In the genomic region with DNA sequence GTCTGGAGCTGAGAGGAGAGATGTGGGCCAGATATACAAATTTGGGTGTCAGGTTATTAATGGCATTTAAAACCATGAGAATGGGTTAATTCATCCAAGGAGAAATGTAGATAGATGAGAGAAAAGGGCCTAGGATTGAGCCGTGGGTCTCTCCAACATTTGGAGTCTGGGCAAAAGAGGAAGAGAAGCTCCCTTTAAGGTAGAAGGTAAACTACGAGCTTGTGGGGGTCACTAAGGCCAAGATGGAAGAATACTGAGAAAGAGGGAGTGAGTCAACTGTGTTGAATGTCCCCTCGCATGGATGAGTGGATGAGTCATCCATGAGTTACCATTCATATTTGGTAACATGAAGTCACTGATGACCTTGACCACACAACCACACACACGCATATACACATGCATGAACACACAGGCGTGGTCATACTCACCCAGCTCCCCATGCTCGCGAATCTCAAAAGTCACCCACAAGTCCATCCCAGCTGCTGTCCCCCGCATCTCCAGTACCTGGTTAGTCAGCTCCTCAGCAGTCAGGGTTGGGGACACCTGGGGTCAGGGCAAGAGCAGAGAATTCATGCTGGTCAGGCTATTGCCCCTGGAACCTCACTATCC, we compare ENCODE assay signal across 1 cellular context.
TF ChIP-seq lines count a peak whose summit lies in the region.

No MANE protein-coding gene starts in this region.

TF ChIP-seq in K562, 482 proteins besides CTCF, POLR2A, EP300 and RAD21 (continued from another document and continues in another):
- TF ChIP-seq, protein P1, sequence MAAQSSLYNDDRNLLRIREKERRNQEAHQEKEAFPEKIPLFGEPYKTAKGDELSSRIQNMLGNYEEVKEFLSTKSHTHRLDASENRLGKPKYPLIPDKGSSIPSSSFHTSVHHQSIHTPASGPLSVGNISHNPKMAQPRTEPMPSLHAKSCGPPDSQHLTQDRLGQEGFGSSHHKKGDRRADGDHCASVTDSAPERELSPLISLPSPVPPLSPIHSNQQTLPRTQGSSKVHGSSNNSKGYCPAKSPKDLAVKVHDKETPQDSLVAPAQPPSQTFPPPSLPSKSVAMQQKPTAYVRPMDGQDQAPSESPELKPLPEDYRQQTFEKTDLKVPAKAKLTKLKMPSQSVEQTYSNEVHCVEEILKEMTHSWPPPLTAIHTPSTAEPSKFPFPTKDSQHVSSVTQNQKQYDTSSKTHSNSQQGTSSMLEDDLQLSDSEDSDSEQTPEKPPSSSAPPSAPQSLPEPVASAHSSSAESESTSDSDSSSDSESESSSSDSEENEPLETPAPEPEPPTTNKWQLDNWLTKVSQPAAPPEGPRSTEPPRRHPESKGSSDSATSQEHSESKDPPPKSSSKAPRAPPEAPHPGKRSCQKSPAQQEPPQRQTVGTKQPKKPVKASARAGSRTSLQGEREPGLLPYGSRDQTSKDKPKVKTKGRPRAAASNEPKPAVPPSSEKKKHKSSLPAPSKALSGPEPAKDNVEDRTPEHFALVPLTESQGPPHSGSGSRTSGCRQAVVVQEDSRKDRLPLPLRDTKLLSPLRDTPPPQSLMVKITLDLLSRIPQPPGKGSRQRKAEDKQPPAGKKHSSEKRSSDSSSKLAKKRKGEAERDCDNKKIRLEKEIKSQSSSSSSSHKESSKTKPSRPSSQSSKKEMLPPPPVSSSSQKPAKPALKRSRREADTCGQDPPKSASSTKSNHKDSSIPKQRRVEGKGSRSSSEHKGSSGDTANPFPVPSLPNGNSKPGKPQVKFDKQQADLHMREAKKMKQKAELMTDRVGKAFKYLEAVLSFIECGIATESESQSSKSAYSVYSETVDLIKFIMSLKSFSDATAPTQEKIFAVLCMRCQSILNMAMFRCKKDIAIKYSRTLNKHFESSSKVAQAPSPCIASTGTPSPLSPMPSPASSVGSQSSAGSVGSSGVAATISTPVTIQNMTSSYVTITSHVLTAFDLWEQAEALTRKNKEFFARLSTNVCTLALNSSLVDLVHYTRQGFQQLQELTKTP (IDR thresholded peaks at IDR 0.05; ENCODE audit: low read depth in 1 of 2, partially characterized antibody in 2 of 2), result no peak
- no peak for TF ChIP-seq NBN (IDR thresholded peaks at IDR 0.05; ENCODE audit: low read depth)
- TF ChIP-seq, protein P2, sequence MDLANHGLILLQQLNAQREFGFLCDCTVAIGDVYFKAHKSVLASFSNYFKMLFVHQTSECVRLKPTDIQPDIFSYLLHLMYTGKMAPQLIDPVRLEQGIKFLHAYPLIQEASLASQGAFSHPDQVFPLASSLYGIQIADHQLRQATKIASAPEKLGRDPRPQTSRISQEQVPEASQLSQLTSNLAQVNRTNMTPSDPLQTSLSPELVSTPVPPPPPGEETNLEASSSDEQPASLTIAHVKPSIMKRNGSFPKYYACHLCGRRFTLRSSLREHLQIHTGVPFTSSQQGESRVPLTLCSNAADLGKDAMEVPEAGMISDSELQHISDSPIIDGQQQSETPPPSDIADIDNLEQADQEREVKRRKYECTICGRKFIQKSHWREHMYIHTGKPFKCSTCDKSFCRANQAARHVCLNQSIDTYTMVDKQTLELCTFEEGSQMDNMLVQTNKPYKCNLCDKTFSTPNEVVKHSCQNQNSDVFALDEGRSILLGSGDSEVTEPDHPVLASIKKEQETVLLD (IDR thresholded peaks at IDR 0.05), result no peak
- no peak for TF ChIP-seq RBM14 (IDR thresholded peaks at IDR 0.05; ENCODE audit: borderline replicate concordance, insufficient read depth, low read depth, low read length)
- TF ChIP-seq ZFP30 (CRISPR knock-in tag; IDR thresholded peaks at IDR 0.05; ENCODE audit: borderline replicate concordance), result no peak
- no peak for TF ChIP-seq GABPB2 (CRISPR knock-in tag; conservative IDR thresholded peaks at IDR 0.05)
- TF ChIP-seq ZNF146 (CRISPR knock-in tag; IDR thresholded peaks at IDR 0.05; ENCODE audit: unreplicated experiment), result no peak
- no peak for TF ChIP-seq ZNF23 (CRISPR knock-in tag; IDR thresholded peaks at IDR 0.05)
- TF ChIP-seq MTF1 (CRISPR knock-in tag; IDR thresholded peaks at IDR 0.05; ENCODE audit: borderline replicate concordance), result no peak
- no peak for TF ChIP-seq TSC22D4 (tag; IDR thresholded peaks at IDR 0.05)
- TF ChIP-seq, protein P3, sequence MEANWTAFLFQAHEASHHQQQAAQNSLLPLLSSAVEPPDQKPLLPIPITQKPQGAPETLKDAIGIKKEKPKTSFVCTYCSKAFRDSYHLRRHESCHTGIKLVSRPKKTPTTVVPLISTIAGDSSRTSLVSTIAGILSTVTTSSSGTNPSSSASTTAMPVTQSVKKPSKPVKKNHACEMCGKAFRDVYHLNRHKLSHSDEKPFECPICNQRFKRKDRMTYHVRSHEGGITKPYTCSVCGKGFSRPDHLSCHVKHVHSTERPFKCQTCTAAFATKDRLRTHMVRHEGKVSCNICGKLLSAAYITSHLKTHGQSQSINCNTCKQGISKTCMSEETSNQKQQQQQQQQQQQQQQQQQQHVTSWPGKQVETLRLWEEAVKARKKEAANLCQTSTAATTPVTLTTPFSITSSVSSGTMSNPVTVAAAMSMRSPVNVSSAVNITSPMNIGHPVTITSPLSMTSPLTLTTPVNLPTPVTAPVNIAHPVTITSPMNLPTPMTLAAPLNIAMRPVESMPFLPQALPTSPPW (CRISPR knock-in tag; IDR thresholded peaks at IDR 0.05), result peak; percentile 19; the same call in 1 of the 2 replicates
- no peak for TF ChIP-seq TRIM28 (IDR thresholded peaks at IDR 0.05)
- TF ChIP-seq MIER1 (IDR thresholded peaks at IDR 0.05; ENCODE audit: low read depth), result no peak
- TF ChIP-seq SMARCA4 (IDR thresholded peaks at IDR 0.05), result peak; percentile 74
- TF ChIP-seq, protein P4, sequence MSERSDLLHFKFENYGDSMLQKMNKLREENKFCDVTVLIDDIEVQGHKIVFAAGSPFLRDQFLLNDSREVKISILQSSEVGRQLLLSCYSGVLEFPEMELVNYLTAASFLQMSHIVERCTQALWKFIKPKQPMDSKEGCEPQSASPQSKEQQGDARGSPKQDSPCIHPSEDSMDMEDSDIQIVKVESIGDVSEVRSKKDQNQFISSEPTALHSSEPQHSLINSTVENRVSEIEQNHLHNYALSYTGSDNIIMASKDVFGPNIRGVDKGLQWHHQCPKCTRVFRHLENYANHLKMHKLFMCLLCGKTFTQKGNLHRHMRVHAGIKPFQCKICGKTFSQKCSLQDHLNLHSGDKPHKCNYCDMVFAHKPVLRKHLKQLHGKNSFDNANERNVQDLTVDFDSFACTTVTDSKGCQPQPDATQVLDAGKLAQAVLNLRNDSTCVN (CRISPR knock-in tag; IDR thresholded peaks at IDR 0.05), result no peak
- no peak for TF ChIP-seq RB1 (IDR thresholded peaks at IDR 0.05; ENCODE audit: low read depth)
- TF ChIP-seq ILF3 (IDR thresholded peaks at IDR 0.05; ENCODE audit: borderline replicate concordance), result no peak
- TF ChIP-seq ZNF780A (CRISPR knock-in tag; IDR thresholded peaks at IDR 0.05), result no peak
- TF ChIP-seq, protein P5, sequence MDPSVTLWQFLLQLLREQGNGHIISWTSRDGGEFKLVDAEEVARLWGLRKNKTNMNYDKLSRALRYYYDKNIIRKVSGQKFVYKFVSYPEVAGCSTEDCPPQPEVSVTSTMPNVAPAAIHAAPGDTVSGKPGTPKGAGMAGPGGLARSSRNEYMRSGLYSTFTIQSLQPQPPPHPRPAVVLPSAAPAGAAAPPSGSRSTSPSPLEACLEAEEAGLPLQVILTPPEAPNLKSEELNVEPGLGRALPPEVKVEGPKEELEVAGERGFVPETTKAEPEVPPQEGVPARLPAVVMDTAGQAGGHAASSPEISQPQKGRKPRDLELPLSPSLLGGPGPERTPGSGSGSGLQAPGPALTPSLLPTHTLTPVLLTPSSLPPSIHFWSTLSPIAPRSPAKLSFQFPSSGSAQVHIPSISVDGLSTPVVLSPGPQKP (CRISPR knock-in tag; IDR thresholded peaks at IDR 0.05), result no peak
- TF ChIP-seq NFE2 (IDR thresholded peaks at IDR 0.05; ENCODE audit: low read depth), result peak; percentile 15; the same call in 1 of the 2 replicates
- TF ChIP-seq TRIM24 (IDR thresholded peaks at IDR 0.05), result peak in 1 of 2 experiments; percentile 63; a peak in 2 of 4 replicates
- no peak for TF ChIP-seq CBFB (CRISPR knock-in tag; IDR thresholded peaks at IDR 0.05)
- no peak for TF ChIP-seq HNRNPL (IDR thresholded peaks at IDR 0.05; ENCODE audit: low read depth, low read length)
- no peak for TF ChIP-seq TGIF2 (CRISPR knock-in tag; IDR thresholded peaks at IDR 0.05)
- TF ChIP-seq, protein P6, sequence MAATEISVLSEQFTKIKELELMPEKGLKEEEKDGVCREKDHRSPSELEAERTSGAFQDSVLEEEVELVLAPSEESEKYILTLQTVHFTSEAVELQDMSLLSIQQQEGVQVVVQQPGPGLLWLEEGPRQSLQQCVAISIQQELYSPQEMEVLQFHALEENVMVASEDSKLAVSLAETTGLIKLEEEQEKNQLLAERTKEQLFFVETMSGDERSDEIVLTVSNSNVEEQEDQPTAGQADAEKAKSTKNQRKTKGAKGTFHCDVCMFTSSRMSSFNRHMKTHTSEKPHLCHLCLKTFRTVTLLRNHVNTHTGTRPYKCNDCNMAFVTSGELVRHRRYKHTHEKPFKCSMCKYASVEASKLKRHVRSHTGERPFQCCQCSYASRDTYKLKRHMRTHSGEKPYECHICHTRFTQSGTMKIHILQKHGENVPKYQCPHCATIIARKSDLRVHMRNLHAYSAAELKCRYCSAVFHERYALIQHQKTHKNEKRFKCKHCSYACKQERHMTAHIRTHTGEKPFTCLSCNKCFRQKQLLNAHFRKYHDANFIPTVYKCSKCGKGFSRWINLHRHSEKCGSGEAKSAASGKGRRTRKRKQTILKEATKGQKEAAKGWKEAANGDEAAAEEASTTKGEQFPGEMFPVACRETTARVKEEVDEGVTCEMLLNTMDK (IDR thresholded peaks at IDR 0.05; ENCODE audit: borderline replicate concordance, insufficient read depth, low read depth, low read length, poor library complexity, severe bottlenecking), result no peak
- TF ChIP-seq, protein P7, sequence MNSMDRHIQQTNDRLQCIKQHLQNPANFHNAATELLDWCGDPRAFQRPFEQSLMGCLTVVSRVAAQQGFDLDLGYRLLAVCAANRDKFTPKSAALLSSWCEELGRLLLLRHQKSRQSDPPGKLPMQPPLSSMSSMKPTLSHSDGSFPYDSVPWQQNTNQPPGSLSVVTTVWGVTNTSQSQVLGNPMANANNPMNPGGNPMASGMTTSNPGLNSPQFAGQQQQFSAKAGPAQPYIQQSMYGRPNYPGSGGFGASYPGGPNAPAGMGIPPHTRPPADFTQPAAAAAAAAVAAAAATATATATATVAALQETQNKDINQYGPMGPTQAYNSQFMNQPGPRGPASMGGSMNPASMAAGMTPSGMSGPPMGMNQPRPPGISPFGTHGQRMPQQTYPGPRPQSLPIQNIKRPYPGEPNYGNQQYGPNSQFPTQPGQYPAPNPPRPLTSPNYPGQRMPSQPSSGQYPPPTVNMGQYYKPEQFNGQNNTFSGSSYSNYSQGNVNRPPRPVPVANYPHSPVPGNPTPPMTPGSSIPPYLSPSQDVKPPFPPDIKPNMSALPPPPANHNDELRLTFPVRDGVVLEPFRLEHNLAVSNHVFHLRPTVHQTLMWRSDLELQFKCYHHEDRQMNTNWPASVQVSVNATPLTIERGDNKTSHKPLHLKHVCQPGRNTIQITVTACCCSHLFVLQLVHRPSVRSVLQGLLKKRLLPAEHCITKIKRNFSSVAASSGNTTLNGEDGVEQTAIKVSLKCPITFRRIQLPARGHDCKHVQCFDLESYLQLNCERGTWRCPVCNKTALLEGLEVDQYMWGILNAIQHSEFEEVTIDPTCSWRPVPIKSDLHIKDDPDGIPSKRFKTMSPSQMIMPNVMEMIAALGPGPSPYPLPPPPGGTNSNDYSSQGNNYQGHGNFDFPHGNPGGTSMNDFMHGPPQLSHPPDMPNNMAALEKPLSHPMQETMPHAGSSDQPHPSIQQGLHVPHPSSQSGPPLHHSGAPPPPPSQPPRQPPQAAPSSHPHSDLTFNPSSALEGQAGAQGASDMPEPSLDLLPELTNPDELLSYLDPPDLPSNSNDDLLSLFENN (IDR thresholded peaks at IDR 0.05; ENCODE audit: low read depth in 2 of 2, low read length in 2 of 2), result no peak
- no peak for TF ChIP-seq SMARCB1 (IDR thresholded peaks at IDR 0.05; ENCODE audit: insufficient read length, low read depth)
- no peak for TF ChIP-seq CREB1 (IDR thresholded peaks at IDR 0.05)
- TF ChIP-seq CREB1 (CRISPR knock-in tag; IDR thresholded peaks at IDR 0.05), result peak; percentile 69; the same call in 1 of the 2 replicates
- no peak for TF ChIP-seq NCOA6 (IDR thresholded peaks at IDR 0.05)
- TF ChIP-seq, protein P8, sequence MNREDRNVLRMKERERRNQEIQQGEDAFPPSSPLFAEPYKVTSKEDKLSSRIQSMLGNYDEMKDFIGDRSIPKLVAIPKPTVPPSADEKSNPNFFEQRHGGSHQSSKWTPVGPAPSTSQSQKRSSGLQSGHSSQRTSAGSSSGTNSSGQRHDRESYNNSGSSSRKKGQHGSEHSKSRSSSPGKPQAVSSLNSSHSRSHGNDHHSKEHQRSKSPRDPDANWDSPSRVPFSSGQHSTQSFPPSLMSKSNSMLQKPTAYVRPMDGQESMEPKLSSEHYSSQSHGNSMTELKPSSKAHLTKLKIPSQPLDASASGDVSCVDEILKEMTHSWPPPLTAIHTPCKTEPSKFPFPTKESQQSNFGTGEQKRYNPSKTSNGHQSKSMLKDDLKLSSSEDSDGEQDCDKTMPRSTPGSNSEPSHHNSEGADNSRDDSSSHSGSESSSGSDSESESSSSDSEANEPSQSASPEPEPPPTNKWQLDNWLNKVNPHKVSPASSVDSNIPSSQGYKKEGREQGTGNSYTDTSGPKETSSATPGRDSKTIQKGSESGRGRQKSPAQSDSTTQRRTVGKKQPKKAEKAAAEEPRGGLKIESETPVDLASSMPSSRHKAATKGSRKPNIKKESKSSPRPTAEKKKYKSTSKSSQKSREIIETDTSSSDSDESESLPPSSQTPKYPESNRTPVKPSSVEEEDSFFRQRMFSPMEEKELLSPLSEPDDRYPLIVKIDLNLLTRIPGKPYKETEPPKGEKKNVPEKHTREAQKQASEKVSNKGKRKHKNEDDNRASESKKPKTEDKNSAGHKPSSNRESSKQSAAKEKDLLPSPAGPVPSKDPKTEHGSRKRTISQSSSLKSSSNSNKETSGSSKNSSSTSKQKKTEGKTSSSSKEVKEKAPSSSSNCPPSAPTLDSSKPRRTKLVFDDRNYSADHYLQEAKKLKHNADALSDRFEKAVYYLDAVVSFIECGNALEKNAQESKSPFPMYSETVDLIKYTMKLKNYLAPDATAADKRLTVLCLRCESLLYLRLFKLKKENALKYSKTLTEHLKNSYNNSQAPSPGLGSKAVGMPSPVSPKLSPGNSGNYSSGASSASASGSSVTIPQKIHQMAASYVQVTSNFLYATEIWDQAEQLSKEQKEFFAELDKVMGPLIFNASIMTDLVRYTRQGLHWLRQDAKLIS (CRISPR knock-in tag; IDR thresholded peaks at IDR 0.05), result no peak
- TF ChIP-seq BRF1 (IDR thresholded peaks at IDR 0.05; ENCODE audit: borderline replicate concordance, extremely low read depth, insufficient read length), result no peak
- TF ChIP-seq ZNF3 (CRISPR knock-in tag; IDR thresholded peaks at IDR 0.05), result no peak
- TF ChIP-seq, protein P9, sequence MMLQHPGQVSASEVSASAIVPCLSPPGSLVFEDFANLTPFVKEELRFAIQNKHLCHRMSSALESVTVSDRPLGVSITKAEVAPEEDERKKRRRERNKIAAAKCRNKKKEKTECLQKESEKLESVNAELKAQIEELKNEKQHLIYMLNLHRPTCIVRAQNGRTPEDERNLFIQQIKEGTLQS (IDR thresholded peaks at IDR 0.05), result peak; percentile 98
- TF ChIP-seq, protein P9 (CRISPR knock-in tag; conservative IDR thresholded peaks at IDR 0.05), result peak; percentile 78; the same call in 1 of the 2 replicates
- TF ChIP-seq CBX3 (IDR thresholded peaks at IDR 0.05; ENCODE audit: borderline replicate concordance in 1 of 2, low read length in 2 of 2), result peak in 1 of 2 experiments; percentile 19; a peak in 1 of 3 replicates
- TF ChIP-seq ZNF212 (CRISPR knock-in tag; IDR thresholded peaks at IDR 0.05), result no peak
- no peak for TF ChIP-seq HNRNPK (IDR thresholded peaks at IDR 0.05; ENCODE audit: low read depth, low read length, poor library complexity, severe bottlenecking)
- no peak for TF ChIP-seq ZNF184 (CRISPR knock-in tag; IDR thresholded peaks at IDR 0.05)
- no peak for TF ChIP-seq ZNF551 (CRISPR knock-in tag; IDR thresholded peaks at IDR 0.05)
- TF ChIP-seq DMBX1 (CRISPR knock-in tag; IDR thresholded peaks at IDR 0.05; ENCODE audit: borderline replicate concordance), result no peak
